9 cellular contexts compared by ENCODE assay signal in genomic region chr7:130910949-130911944, GRCh38.
DNase-seq lines count a peak whose midpoint lies in the region; FAIRE-seq and TF ChIP-seq lines count a peak whose summit lies in the region.
"Had no signal": no experiment of that assay in that cellular context is flagged by ENCODE, and none has a peak within 500 bp of the region (broad histone marks: within the 10 kb centered on the region; RNA-seq: fewer than 3 reads in every experiment).

No MANE protein-coding gene starts in this region.

- TF ChIP-seq CTCF in keratinocyte (optimal IDR thresholded peaks at IDR 0.05 in 1 of 3, IDR thresholded peaks at IDR 0.05 in 1 of 3, conservative IDR thresholded peaks at IDR 0.05 in 1 of 3; ENCODE audit: extremely low read depth in 1 of 3, insufficient read depth in 2 of 3, low read length in 3 of 3) (no peak), vagina (IDR thresholded peaks at IDR 0.05) (no peak)

- intact Hi-C loops in vagina (cut with DNase I), result no loop called here

- H3K4me3 ChIP-seq in keratinocyte (ENCODE audit: control insufficient read depth in 2 of 3, extremely low read depth in 1 of 3, insufficient read depth in 2 of 3, low read depth in 1 of 3, low read length in 3 of 3) (peak overlapping the region; percentile 57 to 100 (median 99)), vagina (peak overlapping the region; percentile 9 to 44)

- peak overlapping the region; percentile 100 for H3K27ac ChIP-seq in keratinocyte (ENCODE audit: control insufficient read depth, insufficient read depth, low read length)
- H3K27ac ChIP-seq in vagina, result peak overlapping the region; percentile 93

- H3K9ac ChIP-seq in keratinocyte (ENCODE audit: control insufficient read depth, extremely low read depth, insufficient read depth, low read length), result peak overlapping the region; percentile 98

- H4K20me1 ChIP-seq in keratinocyte (ENCODE audit: control insufficient read depth, extremely low read depth, insufficient read depth, low read length), result peaks cover 5% of the 10 kb centered on the region

- H3K36me3 ChIP-seq in keratinocyte (ENCODE audit: control insufficient read depth in 2 of 2, extremely low read depth in 1 of 2, insufficient read depth in 2 of 2, low read length in 2 of 2) (peaks cover 14 to 32% of the 10 kb centered on the region in 2 experiments), vagina (no peaks in the 10 kb centered on the region)

- FAIRE-seq in keratinocyte (lab: Jason Lieb, UNC), result no peak

- TF ChIP-seq POLR2A in vagina (IDR thresholded peaks at IDR 0.05), result no peak

- H3K9me3 ChIP-seq in keratinocyte (ENCODE audit: control insufficient read depth, low read depth, low read length) (no peaks in the 10 kb centered on the region), vagina (no peaks in the 10 kb centered on the region)

- dilution Hi-C loops in keratinocyte (cut with MboI; ENCODE audit: extremely low pct_ligation_motif_present, low sequenced_read_pairs), result no loop called here

- H3K79me2 ChIP-seq in keratinocyte (ENCODE audit: control insufficient read depth, insufficient read depth, low read length), result peaks cover 78% of the 10 kb centered on the region

- H2AFZ ChIP-seq in keratinocyte (ENCODE audit: control insufficient read depth, low read length), result no peak overlapping the region

- H3K4me2 ChIP-seq in keratinocyte (ENCODE audit: control insufficient read depth, extremely low read depth, insufficient read depth, low read depth, low read length), result peak overlapping the region; percentile 75

- H3K4me1 ChIP-seq in keratinocyte (ENCODE audit: control insufficient read depth, extremely low read depth, insufficient read depth, low read length) (peaks cover 55% of the 10 kb centered on the region), vagina (peaks cover 77% of the 10 kb centered on the region)

- DNase-seq in stimulated activated CD4-positive, alpha-beta T cell treated with anti-CD3 and anti-CD28 coated beads, Interleukin-15, amount 100 ng/mL, for 24 hours, result peak; percentile 27
- DNase-seq in stimulated activated CD4-positive, alpha-beta T cell treated with anti-CD3 and anti-CD28 coated beads, Interleukin-2, amount 100 ng/mL, for 48 hours, result no peak
- DNase-seq in amniotic epithelial cell (ENCODE audit: low read depth), result peak; percentile 76
- no peak for DNase-seq in keratinocyte (ENCODE audit: low read depth, low spot score)
- peak in 1 of 2 donors; percentile 67 for DNase-seq in vagina (ENCODE audit: extremely low spot score in 2 of 2)
- DNase-seq in midbrain (lab: John Stamatoyannopoulos, UW), result no peak
- DNase-seq in Kasumi-1 (lab: John Stamatoyannopoulos, UW), result no peak
- no peak for DNase-seq in NCI-H2029 treated with DMSO at 0.1 percent for 48 hours (lab: John Stamatoyannopoulos, UW)
- DNase-seq: NCI-H345 had no signal

- H3K27me3 ChIP-seq in keratinocyte (ENCODE audit: control insufficient read depth, extremely low read depth, insufficient read depth, low read length), result no peaks in the 10 kb centered on the region
- no peaks in the 10 kb centered on the region for H3K27me3 ChIP-seq in vagina

- no peaks in the 10 kb centered on the region for H3K9me1 ChIP-seq in keratinocyte (ENCODE audit: control insufficient read depth, extremely low read depth, insufficient read depth, low read length)

Comparison
In these comparisons a context has a peak if more than half of its experiments do, and no peak if none do; other contexts are left out.
1. DNase-seq: peak in stimulated activated CD4-positive, alpha-beta T cell treated with anti-CD3 and anti-CD28 coated beads, Interleukin-15, amount 100 ng/mL, for 24 hours (single experiment) and amniotic epithelial cell (single experiment); none in stimulated activated CD4-positive, alpha-beta T cell treated with anti-CD3 and anti-CD28 coated beads, Interleukin-2, amount 100 ng/mL, for 48 hours (0 of 2), keratinocyte (single experiment), midbrain (single experiment), Kasumi-1 (0 of 2) and NCI-H2029 treated with DMSO at 0.1 percent for 48 hours (single experiment).